In genomic region chr9:31445960-31446359, GRCh38 we compare ENCODE assay signal across 1 cellular context.
TF ChIP-seq lines count a peak whose summit lies in the region.

No MANE protein-coding gene starts in this region.

TF ChIP-seq in GM23338, 12 proteins besides CTCF, POLR2A, EP300 and RAD21 (continued from another document):
- TF ChIP-seq ZNF462 (CRISPR knock-in tag; IDR thresholded peaks at IDR 0.05) (no peak), STAT1 (IDR thresholded peaks at IDR 0.05; ENCODE audit: unreplicated experiment) (no peak), NANOG (IDR thresholded peaks at IDR 0.05; ENCODE audit: borderline replicate concordance) (no peak), ZNF114 (CRISPR knock-in tag; IDR thresholded peaks at IDR 0.05) (no peak), EZH2phosphoT487 (IDR thresholded peaks at IDR 0.05; ENCODE audit: unreplicated experiment) (no peak), REST (IDR thresholded peaks at IDR 0.05; ENCODE audit: unreplicated experiment) (no peak), ZNF331 (CRISPR knock-in tag; IDR thresholded peaks at IDR 0.05; ENCODE audit: low read depth) (no peak), ETS1 (IDR thresholded peaks at IDR 0.05) (no peak), POLR2AphosphoS5 (IDR thresholded peaks at IDR 0.05; ENCODE audit: low read depth) (no peak)
